In the genomic region with DNA sequence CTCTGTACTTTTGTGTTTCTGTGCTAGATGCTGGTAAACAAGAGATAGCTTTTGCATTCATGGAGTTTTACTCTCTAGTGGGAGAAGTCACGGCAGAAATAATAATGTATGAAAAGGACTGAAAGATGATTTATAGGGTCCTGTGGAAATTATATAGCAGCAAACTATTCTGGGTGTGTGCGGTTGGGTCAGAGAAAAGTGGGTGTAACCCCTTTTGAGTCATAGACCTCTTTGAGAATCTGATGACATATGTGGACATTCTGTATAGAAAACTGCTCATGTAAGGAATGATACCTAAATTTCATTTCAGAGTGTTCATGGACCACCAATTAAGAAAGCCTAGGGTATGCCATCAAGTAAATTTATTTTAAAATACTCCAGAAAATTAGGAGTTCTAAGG, we compare ENCODE assay signal across 34 cellular contexts. TPM values are rescaled to one million over a fixed set of nuclear protein-coding genes. Genes with fewer than 3 reads are reported as not detected.
DNase-seq lines count a peak whose midpoint lies in the region; ATAC-seq and TF ChIP-seq lines count a peak whose summit lies in the region.
"Had no signal": no experiment of that assay in that cellular context is flagged by ENCODE, and none has a peak within 500 bp of the region (broad histone marks: within the 10 kb centered on the region; RNA-seq: fewer than 3 reads in every experiment).

No MANE protein-coding gene starts in this region.

- H3K36me3 Mint-ChIP-seq in GM23338 (ENCODE audit: low read depth), result peaks cover 30% of the 10 kb centered on the region; the same call in 2 of the 3 replicates

- H3K9me2 ChIP-seq in GM23248 (ENCODE audit: insufficient read depth) (no peaks in the 10 kb centered on the region), OCI-LY7 (ENCODE audit: insufficient read depth, low read length) (no peaks in the 10 kb centered on the region), GM23338 (ENCODE audit: insufficient read depth) (no peaks in the 10 kb centered on the region)

- WGBS in GM23248 (ENCODE audit: low coverage in 1 of 2, low lambda C conversion rate in 2 of 2, missing lambda C conversion rate in 2 of 2), 2 experiments, result 93 to 100% methylated on average over 2 of the region's 2 CpGs
- WGBS in mammary epithelial cell (ENCODE audit: low coverage, missing lambda C conversion rate), result 96% methylated on average over 2 of the region's 2 CpGs

- H3K9me3 ChIP-seq in GM23248 (ENCODE audit: low read depth) (no peaks in the 10 kb centered on the region), OCI-LY7 (ENCODE audit: low read length) (peaks cover 25% of the 10 kb centered on the region; the same call in 1 of the 2 replicates), mammary epithelial cell (replicated peaks; ENCODE audit: insufficient read depth, low read length) (no peaks in the 10 kb centered on the region), mucosa of descending colon (peaks cover 11% of the 10 kb centered on the region)
- H3K9me3 ChIP-seq: thyroid gland had no signal

- no peak for TF ChIP-seq CTCF in OCI-LY7 (conservative IDR thresholded peaks at IDR 0.05; ENCODE audit: low read length)
- TF ChIP-seq CTCF in mammary epithelial cell (conservative IDR thresholded peaks at IDR 0.05 in 1 of 2, IDR thresholded peaks at IDR 0.05 in 1 of 2; ENCODE audit: extremely low read depth in 1 of 2, insufficient read depth in 1 of 2, low read depth in 1 of 2, low read length in 2 of 2), result no peak
- TF ChIP-seq CTCF in fibroblast of villous mesenchyme (IDR thresholded peaks at IDR 0.05; ENCODE audit: insufficient read depth, low read depth, low read length), result no peak
- no peak for TF ChIP-seq CTCF in GM23338 (conservative IDR thresholded peaks at IDR 0.05; ENCODE audit: low read depth in 2 of 2)
- TF ChIP-seq CTCF in mucosa of descending colon (IDR thresholded peaks at IDR 0.05), result no peak

- H3K4me1 Mint-ChIP-seq in GM23338, result no peaks in the 10 kb centered on the region

- H3K9me3 Mint-ChIP-seq in GM23338, result peaks cover 19% of the 10 kb centered on the region
- H3K9me3 Mint-ChIP-seq: natural killer cell treated with Interleukin-12 subunit alpha and Interleukin-12 subunit beta and Interleukin-15 and Interleukin-18, amount 100 ng/mL, for 72 hours had no signal

- no peaks in the 10 kb centered on the region for H3K79me2 ChIP-seq in GM23248 (ENCODE audit: insufficient read depth)
- no peaks in the 10 kb centered on the region for H3K79me2 ChIP-seq in OCI-LY7 (ENCODE audit: insufficient read depth, low read depth, low read length)
- H3K79me2 ChIP-seq in mammary epithelial cell (ENCODE audit: insufficient read depth, low read length), result no peaks in the 10 kb centered on the region
- 0 out of 2 replicates have a peak, but pooled peaks cover 5% of the 10 kb centered on the region for H3K79me2 ChIP-seq in GM23338 (replicated peaks; ENCODE audit: insufficient read depth)

- intact Hi-C loops in OCI-LY7 (cut with micrococcal nuclease; ENCODE audit: unreplicated experiment), result no loop called here
- intact Hi-C loops in mammary epithelial cell (cut with micrococcal nuclease), result loop anchor here (10.0 kb wide), 1 partner anchor 97 kb away; no protein-coding TSS in a partner anchor
- intact Hi-C loops in Right ventricle myocardium inferior (cut with DNase I), result loop anchor here (10.0 kb wide), 1 partner anchor 137 kb away; a partner anchor contains a TSS
- intact Hi-C loops in mucosa of descending colon (cut with DNase I, micrococcal nuclease), result no loop called here

- no peak overlapping the region for H3K9ac ChIP-seq in GM23248
- no peak overlapping the region for H3K9ac ChIP-seq in mammary epithelial cell (ENCODE audit: insufficient read depth, low read length)

- H3K27me3 Mint-ChIP-seq in GM23338 (ENCODE audit: insufficient read depth, low read depth, poor library complexity), result no peaks in the 10 kb centered on the region
- H3K27me3 Mint-ChIP-seq: activated naive CD8-positive, alpha-beta T cell; natural killer cell treated with Interleukin-12 subunit alpha and Interleukin-12 subunit beta and Interleukin-15 and Interleukin-18, amount 100 ng/mL, for 72 hours had no signal

- H3K36me3 ChIP-seq in GM23248 (ENCODE audit: low read depth), result no peaks in the 10 kb centered on the region
- H3K36me3 ChIP-seq in OCI-LY7 (ENCODE audit: insufficient read depth, low read length), result peaks cover 40% of the 10 kb centered on the region
- no peaks in the 10 kb centered on the region for H3K36me3 ChIP-seq in mammary epithelial cell (ENCODE audit: insufficient read depth, low read length)
- H3K36me3 ChIP-seq in GM23338 (ENCODE audit: insufficient read depth), result peaks cover 4% of the 10 kb centered on the region; the same call in 1 of the 2 replicates
- no peaks in the 10 kb centered on the region for H3K36me3 ChIP-seq in mucosa of descending colon (ENCODE audit: low read depth)
- H3K36me3 ChIP-seq: sigmoid colon, uterus had no signal

- no peak overlapping the region for H3K27ac ChIP-seq in GM23248
- no peak overlapping the region for H3K27ac ChIP-seq in OCI-LY7 (ENCODE audit: low read depth, low read length, poor library complexity, severe bottlenecking)
- H3K27ac ChIP-seq in mammary epithelial cell (ENCODE audit: insufficient read depth, low read depth, low read length), result no peak overlapping the region
- H3K27ac ChIP-seq in GM23338 (ENCODE audit: low read depth), result no peak overlapping the region
- H3K27ac ChIP-seq: ascending aorta, sigmoid colon, thyroid gland, uterus, VCaP had no signal

- H3K4me1 ChIP-seq in GM23248 (ENCODE audit: insufficient read depth), result no peaks in the 10 kb centered on the region
- no peaks in the 10 kb centered on the region for H3K4me1 ChIP-seq in OCI-LY7 (ENCODE audit: insufficient read depth, low read length, poor library complexity, severe bottlenecking)
- H3K4me1 ChIP-seq in mammary epithelial cell (ENCODE audit: insufficient read depth, low read length), result no peaks in the 10 kb centered on the region
- H3K4me1 ChIP-seq in GM23338 (ENCODE audit: insufficient read depth), result no peaks in the 10 kb centered on the region
- H3K4me1 ChIP-seq in mucosa of descending colon (ENCODE audit: low read depth), result no peaks in the 10 kb centered on the region
- H3K4me1 ChIP-seq: ascending aorta, sigmoid colon, thyroid gland, uterus had no signal

- in situ Hi-C loops in GM23248 (cut with MboI), result no loop called here
- in situ Hi-C loops in mammary epithelial cell (cut with MboI; ENCODE audit: low sequenced_read_pairs in 2 of 2), result no loop called here

- dilution Hi-C loops in mammary epithelial cell (cut with HindIII; ENCODE audit: low sequenced_read_pairs), result no loop called here

- H3K27ac Mint-ChIP-seq in GM23338, result no peak overlapping the region
- H3K27ac Mint-ChIP-seq: activated naive CD8-positive, alpha-beta T cell; activated T-helper 2 cell treated with anti-CD3 and anti-CD28 coated beads, Interferon-gamma antibody, Interleukin-2, Interleukin-4, amounts not matched to agents 10 μg/mL and 5 μg/mL and 100 μg/mL, durations not matched to agents 14 hours and 24 hours and 36 hours; natural killer cell treated with Interleukin-12 subunit alpha and Interleukin-12 subunit beta and Interleukin-15 and Interleukin-18, amount 100 ng/mL, for 72 hours had no signal

- H3K4me3 Mint-ChIP-seq in GM23338, result no peak overlapping the region
- H3K4me3 Mint-ChIP-seq: activated naive CD8-positive, alpha-beta T cell; natural killer cell treated with Interleukin-12 subunit alpha and Interleukin-12 subunit beta and Interleukin-15 and Interleukin-18, amount 100 ng/mL, for 72 hours had no signal

- no peak overlapping the region for H2AFZ ChIP-seq in GM23248
- no peak overlapping the region for H2AFZ ChIP-seq in OCI-LY7 (ENCODE audit: low read length)
- H2AFZ ChIP-seq in mammary epithelial cell (ENCODE audit: low read depth, low read length), result no peak overlapping the region
- no peak overlapping the region for H2AFZ ChIP-seq in GM23338

- no peak overlapping the region for H3K4me2 ChIP-seq in GM23248 (ENCODE audit: unreplicated experiment)
- no peak overlapping the region for H3K4me2 ChIP-seq in OCI-LY7 (ENCODE audit: low read length)
- H3K4me2 ChIP-seq in mammary epithelial cell (ENCODE audit: insufficient read depth, low read depth, low read length), result no peak overlapping the region
- no peak overlapping the region for H3K4me2 ChIP-seq in GM23338

- H3F3A ChIP-seq in GM23248 (ENCODE audit: insufficient read depth), result no peaks in the 10 kb centered on the region
- no peaks in the 10 kb centered on the region for H3F3A ChIP-seq in GM23338 (replicated peaks; ENCODE audit: low read depth)

- CTCF ChIA-PET in OCI-LY7 (lab: Charles Lee; ENCODE audit: unreplicated experiment), result no interaction called here
- CTCF ChIA-PET in mammary epithelial cell (lab: Charles Lee; ENCODE audit: low non-redundant PET), result no interaction called here

- no peaks in the 10 kb centered on the region for H3K27me3 ChIP-seq in GM23248 (replicated peaks; ENCODE audit: insufficient read depth)
- no peaks in the 10 kb centered on the region for H3K27me3 ChIP-seq in mammary epithelial cell (ENCODE audit: insufficient read depth, low read length)
- H3K27me3 ChIP-seq in GM23338 (ENCODE audit: insufficient read depth), result no peaks in the 10 kb centered on the region
- H3K27me3 ChIP-seq: ascending aorta, sigmoid colon, thyroid gland, uterus had no signal

- ATAC-seq in Right ventricle myocardium inferior (no peak), GM23338 (no peak), mucosa of descending colon (no peak)
- ATAC-seq: natural killer cell treated with Interleukin-12 subunit alpha and Interleukin-12 subunit beta and Interleukin-15 and Interleukin-18, amount 100 ng/mL, for 72 hours had no signal

- DNase-seq in GM23248 (peak; percentile 14), OCI-LY7 (ENCODE audit: low spot score) (no peak), mammary epithelial cell (peak; percentile 20), fibroblast of villous mesenchyme (ENCODE audit: low read depth) (peak; percentile 12), NCI-H1436 treated with DMSO at 0.1 percent for 48 hours (lab: John Stamatoyannopoulos, UW) (no peak), Right ventricle myocardium inferior (ENCODE audit: missing footprints) (no peak), GM23338 (ENCODE audit: low spot score) (no peak), mucosa of descending colon (no peak)
- DNase-seq: ACHN; activated CD4-positive, alpha-beta T cell treated with anti-CD3 and anti-CD28 coated beads for 48 hours; activated CD8-positive, alpha-beta memory T cell treated with anti-CD3 and anti-CD28 coated beads for 24 hours; activated T-cell treated with anti-CD3 and anti-CD28 coated beads for 4 hours; caudate nucleus; cortex of kidney; effector memory CD4-positive, alpha-beta T cell; hippocampal formation; KG1; MM.1S; NCI-H2107; NCI-H446; NCI-H82; occipital lobe; SIG-M5; sigmoid colon; stimulated activated CD4-positive, alpha-beta T cell treated with anti-CD3 and anti-CD28 coated beads, Interleukin-4, amount 100 ng/mL, for 24 hours; SW 1271; thyroid gland; uterus had no signal

- BruUV-seq in OCI-LY7 (replicated peaks; lab: Mats Ljungman, UMichigan) (TSS peak; percentile 5), mammary epithelial cell (replicated peaks; lab: Mats Ljungman, UMichigan) (no TSS peak)

- POLR2A ChIA-PET in OCI-LY7 (lab: Charles Lee), result interaction anchor here (0.6 to 2.0 kb wide), 5 partner anchors 10 to 195 kb away, joined by 3 to 8 read pairs (median 3); no protein-coding TSS in a partner anchor

- H3K4me3 ChIP-seq in GM23248, result no peak overlapping the region
- no peak overlapping the region for H3K4me3 ChIP-seq in OCI-LY7 (ENCODE audit: low read depth, low read length, poor library complexity, severe bottlenecking)
- no peak overlapping the region for H3K4me3 ChIP-seq in mammary epithelial cell (replicated peaks in 1 of 3; ENCODE audit: insufficient read depth in 1 of 3, low read depth in 2 of 3, low read length in 3 of 3)
- no peak overlapping the region for H3K4me3 ChIP-seq in fibroblast of villous mesenchyme (ENCODE audit: low read depth, low read length)
- no peak overlapping the region for H3K4me3 ChIP-seq in GM23338
- no peak overlapping the region for H3K4me3 ChIP-seq in mucosa of descending colon
- H3K4me3 ChIP-seq: ascending aorta, lung, sigmoid colon, thyroid gland, uterus had no signal

- no peaks in the 10 kb centered on the region for H4K20me1 ChIP-seq in GM23248 (ENCODE audit: insufficient read depth)
- H4K20me1 ChIP-seq in OCI-LY7 (ENCODE audit: insufficient read depth, low read length), result no peaks in the 10 kb centered on the region
- H4K20me1 ChIP-seq in mammary epithelial cell (ENCODE audit: insufficient read depth, low read length), result no peaks in the 10 kb centered on the region
- no peaks in the 10 kb centered on the region for H4K20me1 ChIP-seq in GM23338 (replicated peaks; ENCODE audit: insufficient read depth)

RNA-seq across cellular contexts. Expression of a gene that starts 54.4 kb away (rescaled TPM):
- total RNA-seq in GM23248 (2014; rRNA removed; shearing (Covaris generic)), result 8.0 and 11.0 TPM in 2 replicates
- polyA plus RNA-seq in GM23248 (2016; fragmentation: Nextera tagmentation; extraction: Ambion mirVana), result 11.9 and 12.5 TPM in 2 replicates
- 9.4 and 14.5 TPM in 2 replicates for total RNA-seq in OCI-LY7 (2014; rRNA removed; shearing (Covaris generic))
- total RNA-seq in OCI-LY7 (2022), result 48.2 and 56.4 TPM in 2 replicates
- 10 to 100 TPM; 30.8 to 37.3 TPM for total RNA-seq in mammary epithelial cell
- 24.4 TPM for polyA plus RNA-seq in mammary epithelial cell
- 47.2 TPM for polyA minus RNA-seq in mammary epithelial cell
- 30.0 and 35.4 TPM in 2 replicates for total RNA-seq in fibroblast of villous mesenchyme
- total RNA-seq in Right ventricle myocardium inferior, result 18.1 TPM
- 47.4 and 49.9 TPM in 2 replicates for total RNA-seq in GM23338 (2014; rRNA removed; shearing (Covaris generic))
- polyA plus RNA-seq in GM23338 (2016; fragmentation: Nextera tagmentation; extraction: Ambion mirVana), result 19.2 and 23.4 TPM in 2 replicates
- total RNA-seq in mucosa of descending colon, result 10 to 100 TPM; 32.8 to 37.6 (median 37.0) TPM

Comparison
In these comparisons a context has a peak if more than half of its experiments do, and no peak if none do; other contexts are left out.
1. DNase-seq: peak in GM23248 (single experiment), mammary epithelial cell (single experiment) and fibroblast of villous mesenchyme (single experiment); none in OCI-LY7 (single experiment), NCI-H1436 treated with DMSO at 0.1 percent for 48 hours (single experiment), Right ventricle myocardium inferior (single experiment), GM23338 (single experiment) and mucosa of descending colon (0 of 3).
2. intact Hi-C loops: an anchor here in mammary epithelial cell (10.0 kb wide) and Right ventricle myocardium inferior (10.0 kb wide); none called in OCI-LY7 and mucosa of descending colon.